9 cellular contexts compared by ENCODE assay signal in genomic region chr18:55522011-55522410, GRCh38.
DNase-seq lines count a peak whose midpoint lies in the region; ATAC-seq lines count a peak whose summit lies in the region.
"Had no signal": no experiment of that assay in that cellular context is flagged by ENCODE, and none has a peak within 500 bp of the region (broad histone marks: within the 10 kb centered on the region; RNA-seq: fewer than 3 reads in every experiment).

No MANE protein-coding gene starts in this region.

- no peak overlapping the region for H3K4me3 Mint-ChIP-seq in immature natural killer cell
- H3K4me3 Mint-ChIP-seq in effector memory CD8-positive, alpha-beta T cell = no peak overlapping the region

- no peaks in the 10 kb centered on the region for H3K36me3 Mint-ChIP-seq in immature natural killer cell
- no peaks in the 10 kb centered on the region for H3K36me3 Mint-ChIP-seq in effector memory CD8-positive, alpha-beta T cell (ENCODE audit: insufficient read depth)

- ATAC-seq in GM19455 (IDR thresholded peaks at IDR 0.05; ENCODE audit: unreplicated experiment) = peak; percentile 63
- no peak for ATAC-seq in effector memory CD8-positive, alpha-beta T cell (replicated peaks)
- ATAC-seq in HG03469 (IDR thresholded peaks at IDR 0.05; ENCODE audit: unreplicated experiment) = no peak

- DNase-seq in DMS53 (lab: John Stamatoyannopoulos, UW) (peak; percentile 74), RPMI8226 (peak; percentile 47), immature natural killer cell (peak; percentile 9 to 21 (median 17)), cortex of kidney (lab: John Stamatoyannopoulos, UW) (no peak), NCI-H1417 treated with DMSO at 0.1 percent for 48 hours (lab: John Stamatoyannopoulos, UW) (no peak)
- DNase-seq in effector memory CD8-positive, alpha-beta T cell = no peak
- DNase-seq: sigmoid colon had no signal

- H3K27ac Mint-ChIP-seq in immature natural killer cell = no peak overlapping the region
- H3K27ac Mint-ChIP-seq in effector memory CD8-positive, alpha-beta T cell = no peak overlapping the region

- H3K27me3 Mint-ChIP-seq in immature natural killer cell (ENCODE audit: low read depth in 3 of 3) = peaks cover 0 to 2% (median 0%) of the 10 kb centered on the region in 3 donors
- no peaks in the 10 kb centered on the region for H3K27me3 Mint-ChIP-seq in effector memory CD8-positive, alpha-beta T cell

- H3K9me3 Mint-ChIP-seq in immature natural killer cell = no peaks in the 10 kb centered on the region
- H3K9me3 Mint-ChIP-seq in effector memory CD8-positive, alpha-beta T cell = no peaks in the 10 kb centered on the region

- no peaks in the 10 kb centered on the region for H3K4me1 Mint-ChIP-seq in immature natural killer cell
- no peaks in the 10 kb centered on the region for H3K4me1 Mint-ChIP-seq in effector memory CD8-positive, alpha-beta T cell (ENCODE audit: low read depth in 2 of 2)

Comparison
In these comparisons a context has a peak if more than half of its experiments do, and no peak if none do; other contexts are left out.
1. DNase-seq: peak in DMS53 (single experiment), RPMI8226 (single experiment) and immature natural killer cell (3 of 3); none in effector memory CD8-positive, alpha-beta T cell (0 of 3), cortex of kidney (single experiment) and NCI-H1417 treated with DMSO at 0.1 percent for 48 hours (single experiment).